Comparison of ENCODE assay signal across 1 cellular context in the genomic region with DNA sequence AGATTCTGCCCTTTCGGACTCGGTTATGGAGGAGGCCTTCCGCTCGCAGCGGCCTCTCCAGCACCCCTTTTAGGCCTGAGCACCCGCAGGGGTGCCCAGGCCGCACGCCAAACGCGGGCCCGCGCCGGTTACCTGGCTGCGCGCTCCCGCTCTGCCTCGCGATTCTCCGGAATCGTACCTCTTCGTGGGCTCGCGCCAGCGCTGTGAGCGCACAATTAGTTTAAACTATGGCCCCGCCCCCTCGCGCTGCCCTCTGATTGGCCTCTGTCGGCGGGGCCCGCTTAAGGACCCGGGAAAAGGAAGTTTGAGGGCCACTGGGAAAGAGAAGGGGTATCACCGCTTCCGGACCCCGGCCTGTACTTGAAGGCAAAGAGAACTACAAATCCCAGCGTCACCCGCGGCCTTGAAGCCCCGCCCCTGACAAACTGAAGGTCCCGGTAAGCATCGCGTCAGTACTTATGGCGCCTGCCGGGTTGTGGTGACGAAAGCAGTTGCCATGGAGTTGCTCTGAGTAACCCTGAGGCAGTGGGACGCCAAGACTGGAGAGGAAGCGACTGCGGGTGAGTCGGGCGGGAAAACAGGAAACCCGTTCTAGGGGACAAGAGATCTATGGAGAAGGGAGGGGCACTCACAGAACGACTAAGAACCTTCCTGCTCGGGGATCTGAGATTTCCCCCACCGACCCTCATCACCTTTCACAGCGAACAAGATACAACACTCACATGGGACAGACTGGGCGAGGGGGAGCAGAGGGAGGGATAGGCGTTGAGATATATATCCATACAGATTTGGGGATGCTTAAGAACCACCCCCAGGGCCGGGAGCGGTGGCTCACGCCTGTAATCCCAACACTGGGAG.
TF ChIP-seq lines count a peak whose summit lies in the region.

LRRC51 (plus strand) TSS at position 525 of the 858 bp plus-strand sequence. CDS start 8,234 bp downstream, outside the sequence.
NUMA1 (minus strand) TSS at position 217 of the 858 bp plus-strand sequence. CDS start 44,599 bp downstream, outside the sequence.

TF ChIP-seq in HEK293, 187 proteins besides CTCF, POLR2A, EP300 and RAD21 (continued from another document and continues in another):
- TF ChIP-seq INSM2 (tag by site-specific recombination; IDR thresholded peaks at IDR 0.05) (no peak), GLI2 (tag by site-specific recombination; IDR thresholded peaks at IDR 0.05; ENCODE audit: borderline replicate concordance, low read depth) (no peak), ZNF76 (tag by site-specific recombination; IDR thresholded peaks at IDR 0.05; ENCODE audit: borderline replicate concordance, low read depth) (peak; percentile 94), ZNF16 (tag by site-specific recombination; IDR thresholded peaks at IDR 0.05; ENCODE audit: low read depth) (no peak), ZEB2 (tag by site-specific recombination; IDR thresholded peaks at IDR 0.05) (no peak), ZNF423 (tag by site-specific recombination; IDR thresholded peaks at IDR 0.05) (no peak), ZBTB7A (tag by site-specific recombination; IDR thresholded peaks at IDR 0.05; ENCODE audit: low read depth) (no peak; the same call in 1 of the 2 replicates), ZNF558 (tag by site-specific recombination; IDR thresholded peaks at IDR 0.05) (no peak), ZNF10 (tag by site-specific recombination; IDR thresholded peaks at IDR 0.05) (no peak), ZNF600 (tag by site-specific recombination; IDR thresholded peaks at IDR 0.05) (no peak), EGR2 (tag by site-specific recombination; IDR thresholded peaks at IDR 0.05; ENCODE audit: low read depth) (no peak), MYNN (tag by site-specific recombination; IDR thresholded peaks at IDR 0.05; ENCODE audit: borderline replicate concordance) (peak; percentile 90), ZNF202 (tag by site-specific recombination; IDR thresholded peaks at IDR 0.05; ENCODE audit: borderline replicate concordance) (no peak), ZNF391 (tag by site-specific recombination; IDR thresholded peaks at IDR 0.05; ENCODE audit: borderline replicate concordance, low read depth) (no peak), SP2 (tag by site-specific recombination; IDR thresholded peaks at IDR 0.05) (peak; percentile 86), FEZF1 (tag by site-specific recombination; IDR thresholded peaks at IDR 0.05) (no peak), GLIS1 (tag by site-specific recombination; IDR thresholded peaks at IDR 0.05) (peak; percentile 32; the same call in 1 of the 2 replicates), KLF9 (tag by site-specific recombination; IDR thresholded peaks at IDR 0.05; ENCODE audit: low read depth) (peak; percentile 49), ZNF223 (tag by site-specific recombination; IDR thresholded peaks at IDR 0.05) (no peak), ZNF157 (tag by site-specific recombination; IDR thresholded peaks at IDR 0.05) (no peak), ELK4 (IDR thresholded peaks at IDR 0.05; ENCODE audit: borderline replicate concordance, low read depth, low read length) (no peak), ZFP3 (tag by site-specific recombination; IDR thresholded peaks at IDR 0.05; ENCODE audit: low read depth) (no peak), ZNF571 (tag by site-specific recombination; IDR thresholded peaks at IDR 0.05) (no peak), ZNF23 (tag by site-specific recombination; IDR thresholded peaks at IDR 0.05; ENCODE audit: borderline replicate concordance) (no peak), ZNF501 (tag by site-specific recombination; IDR thresholded peaks at IDR 0.05) (no peak), ZNF560 (tag by site-specific recombination; IDR thresholded peaks at IDR 0.05; ENCODE audit: borderline replicate concordance) (no peak), ZNF785 (tag by site-specific recombination; IDR thresholded peaks at IDR 0.05) (no peak), ZNF449 (tag by site-specific recombination; IDR thresholded peaks at IDR 0.05) (no peak), GLIS2 (tag by site-specific recombination; IDR thresholded peaks at IDR 0.05) (no peak; the same call in 1 of the 2 replicates), ZNF677 (tag by site-specific recombination; IDR thresholded peaks at IDR 0.05) (no peak), ZNF707 (tag by site-specific recombination; IDR thresholded peaks at IDR 0.05) (no peak), KLF8 (tag by site-specific recombination; IDR thresholded peaks at IDR 0.05) (no peak; the same call in 1 of the 2 replicates), ZNF292 (tag by site-specific recombination; IDR thresholded peaks at IDR 0.05; ENCODE audit: borderline replicate concordance, low read depth) (no peak), ZNF510 (tag by site-specific recombination; IDR thresholded peaks at IDR 0.05; ENCODE audit: insufficient replicate concordance) (no peak), ZBTB8A (tag by site-specific recombination; IDR thresholded peaks at IDR 0.05) (no peak), TCF7L2 (IDR thresholded peaks at IDR 0.05; ENCODE audit: borderline replicate concordance, low read depth, low read length) (no peak), KLF7 (tag by site-specific recombination; IDR thresholded peaks at IDR 0.05; ENCODE audit: borderline replicate concordance) (no peak), ZSCAN16 (tag by site-specific recombination; IDR thresholded peaks at IDR 0.05) (no peak), ZNF777 (tag by site-specific recombination; IDR thresholded peaks at IDR 0.05; ENCODE audit: borderline replicate concordance) (no peak), AEBP2 (tag by site-specific recombination; IDR thresholded peaks at IDR 0.05; ENCODE audit: borderline replicate concordance) (no peak), KLF17 (tag by site-specific recombination; IDR thresholded peaks at IDR 0.05) (0 out of 2 replicates have a peak, but pooled peaks have one; percentile 20), ZNF335 (tag by site-specific recombination; conservative IDR thresholded peaks at IDR 0.05) (peak; percentile 78), HOXC10 (CRISPR knock-in tag; IDR thresholded peaks at IDR 0.05) (no peak), ZNF830 (tag by site-specific recombination; IDR thresholded peaks at IDR 0.05; ENCODE audit: low read depth) (no peak), PRDM1 (tag by site-specific recombination; IDR thresholded peaks at IDR 0.05) (no peak)
- TF ChIP-seq, protein P1, sequence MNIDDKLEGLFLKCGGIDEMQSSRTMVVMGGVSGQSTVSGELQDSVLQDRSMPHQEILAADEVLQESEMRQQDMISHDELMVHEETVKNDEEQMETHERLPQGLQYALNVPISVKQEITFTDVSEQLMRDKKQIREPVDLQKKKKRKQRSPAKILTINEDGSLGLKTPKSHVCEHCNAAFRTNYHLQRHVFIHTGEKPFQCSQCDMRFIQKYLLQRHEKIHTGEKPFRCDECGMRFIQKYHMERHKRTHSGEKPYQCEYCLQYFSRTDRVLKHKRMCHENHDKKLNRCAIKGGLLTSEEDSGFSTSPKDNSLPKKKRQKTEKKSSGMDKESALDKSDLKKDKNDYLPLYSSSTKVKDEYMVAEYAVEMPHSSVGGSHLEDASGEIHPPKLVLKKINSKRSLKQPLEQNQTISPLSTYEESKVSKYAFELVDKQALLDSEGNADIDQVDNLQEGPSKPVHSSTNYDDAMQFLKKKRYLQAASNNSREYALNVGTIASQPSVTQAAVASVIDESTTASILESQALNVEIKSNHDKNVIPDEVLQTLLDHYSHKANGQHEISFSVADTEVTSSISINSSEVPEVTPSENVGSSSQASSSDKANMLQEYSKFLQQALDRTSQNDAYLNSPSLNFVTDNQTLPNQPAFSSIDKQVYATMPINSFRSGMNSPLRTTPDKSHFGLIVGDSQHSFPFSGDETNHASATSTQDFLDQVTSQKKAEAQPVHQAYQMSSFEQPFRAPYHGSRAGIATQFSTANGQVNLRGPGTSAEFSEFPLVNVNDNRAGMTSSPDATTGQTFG (tag by site-specific recombination; IDR thresholded peaks at IDR 0.05; ENCODE audit: borderline replicate concordance), result no peak
- TF ChIP-seq, protein P2, sequence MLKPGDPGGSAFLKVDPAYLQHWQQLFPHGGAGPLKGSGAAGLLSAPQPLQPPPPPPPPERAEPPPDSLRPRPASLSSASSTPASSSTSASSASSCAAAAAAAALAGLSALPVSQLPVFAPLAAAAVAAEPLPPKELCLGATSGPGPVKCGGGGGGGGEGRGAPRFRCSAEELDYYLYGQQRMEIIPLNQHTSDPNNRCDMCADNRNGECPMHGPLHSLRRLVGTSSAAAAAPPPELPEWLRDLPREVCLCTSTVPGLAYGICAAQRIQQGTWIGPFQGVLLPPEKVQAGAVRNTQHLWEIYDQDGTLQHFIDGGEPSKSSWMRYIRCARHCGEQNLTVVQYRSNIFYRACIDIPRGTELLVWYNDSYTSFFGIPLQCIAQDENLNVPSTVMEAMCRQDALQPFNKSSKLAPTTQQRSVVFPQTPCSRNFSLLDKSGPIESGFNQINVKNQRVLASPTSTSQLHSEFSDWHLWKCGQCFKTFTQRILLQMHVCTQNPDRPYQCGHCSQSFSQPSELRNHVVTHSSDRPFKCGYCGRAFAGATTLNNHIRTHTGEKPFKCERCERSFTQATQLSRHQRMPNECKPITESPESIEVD (tag by site-specific recombination; IDR thresholded peaks at IDR 0.05), result no peak
- TF ChIP-seq, protein P3, sequence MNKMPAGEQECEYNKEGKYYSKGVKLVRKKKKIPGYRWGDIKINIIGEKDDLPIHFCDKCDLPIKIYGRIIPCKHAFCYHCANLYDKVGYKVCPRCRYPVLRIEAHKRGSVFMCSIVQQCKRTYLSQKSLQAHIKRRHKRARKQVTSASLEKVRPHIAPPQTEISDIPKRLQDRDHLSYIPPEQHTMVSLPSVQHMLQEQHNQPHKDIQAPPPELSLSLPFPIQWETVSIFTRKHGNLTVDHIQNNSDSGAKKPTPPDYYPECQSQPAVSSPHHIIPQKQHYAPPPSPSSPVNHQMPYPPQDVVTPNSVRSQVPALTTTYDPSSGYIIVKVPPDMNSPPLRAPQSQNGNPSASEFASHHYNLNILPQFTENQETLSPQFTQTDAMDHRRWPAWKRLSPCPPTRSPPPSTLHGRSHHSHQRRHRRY (tag by site-specific recombination; IDR thresholded peaks at IDR 0.05), result no peak
- TF ChIP-seq, protein P4, sequence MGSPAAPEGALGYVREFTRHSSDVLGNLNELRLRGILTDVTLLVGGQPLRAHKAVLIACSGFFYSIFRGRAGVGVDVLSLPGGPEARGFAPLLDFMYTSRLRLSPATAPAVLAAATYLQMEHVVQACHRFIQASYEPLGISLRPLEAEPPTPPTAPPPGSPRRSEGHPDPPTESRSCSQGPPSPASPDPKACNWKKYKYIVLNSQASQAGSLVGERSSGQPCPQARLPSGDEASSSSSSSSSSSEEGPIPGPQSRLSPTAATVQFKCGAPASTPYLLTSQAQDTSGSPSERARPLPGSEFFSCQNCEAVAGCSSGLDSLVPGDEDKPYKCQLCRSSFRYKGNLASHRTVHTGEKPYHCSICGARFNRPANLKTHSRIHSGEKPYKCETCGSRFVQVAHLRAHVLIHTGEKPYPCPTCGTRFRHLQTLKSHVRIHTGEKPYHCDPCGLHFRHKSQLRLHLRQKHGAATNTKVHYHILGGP (tag by site-specific recombination; IDR thresholded peaks at IDR 0.05), result no peak
